11 cellular contexts compared by ENCODE assay signal in the genomic region with DNA sequence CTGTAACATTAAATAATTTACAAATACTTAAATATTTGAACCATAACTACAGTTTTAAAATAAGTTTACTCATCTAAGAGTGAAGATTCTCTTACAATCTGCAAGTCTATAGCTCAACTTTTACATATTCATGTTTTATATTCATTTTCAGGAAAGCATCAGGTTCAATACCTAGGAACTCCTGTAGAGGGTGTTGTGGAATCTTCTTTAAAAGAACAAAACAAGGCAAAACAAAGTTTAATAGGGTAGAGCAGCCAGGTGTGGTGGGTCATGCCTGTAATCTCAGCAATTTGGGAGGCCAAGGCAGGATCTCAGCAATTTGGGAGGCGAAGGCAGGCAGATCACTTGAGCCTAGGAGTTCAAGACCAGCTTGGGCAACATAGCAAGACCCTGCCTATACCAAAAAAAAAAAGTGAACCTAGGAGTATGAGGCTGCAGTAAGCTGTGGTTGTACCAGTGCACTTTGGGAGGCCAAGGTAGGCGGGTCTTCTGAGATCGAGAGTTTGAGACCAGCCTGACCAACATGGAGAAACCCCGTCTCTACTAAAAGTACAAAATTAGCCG. TPM values are rescaled to one million over a fixed set of nuclear protein-coding genes. Genes with fewer than 3 reads are reported as not detected.
DNase-seq lines count a peak whose midpoint lies in the region; TF ChIP-seq lines count a peak whose summit lies in the region.
"Had no signal": no experiment of that assay in that cellular context is flagged by ENCODE, and none has a peak within 500 bp of the region (broad histone marks: within the 10 kb centered on the region; RNA-seq: fewer than 3 reads in every experiment).

No MANE protein-coding gene starts in this region.

- POLR2A ChIA-PET in activated CD4-positive, alpha-beta memory T cell treated with anti-CD3 and anti-CD28 coated beads for 36 hours (lab: Charles Lee): no interaction called here

- dilution Hi-C loops in mammary epithelial cell (cut with HindIII; ENCODE audit: low sequenced_read_pairs): no loop called here

- no peak overlapping the region for H2AFZ ChIP-seq in mammary epithelial cell (ENCODE audit: low read depth, low read length)

- no peak overlapping the region for H3K9ac ChIP-seq in mammary epithelial cell (ENCODE audit: insufficient read depth, low read length)

- H3K9me3 ChIP-seq in mammary epithelial cell (replicated peaks; ENCODE audit: insufficient read depth, low read length): no peaks in the 10 kb centered on the region
- H3K9me3 ChIP-seq: pancreas had no signal

- DNase-seq in NCI-H748 (lab: John Stamatoyannopoulos, UW; ENCODE audit: unreplicated experiment) (peak; percentile 3), NCI-H748 treated with DMSO at 0.1 percent for 48 hours (lab: John Stamatoyannopoulos, UW) (no peak), M059J (ENCODE audit: low read depth) (peak; percentile 21), mammary epithelial cell (no peak), progenitor cell of endocrine pancreas (ENCODE audit: low spot score, unreplicated experiment) (no peak), NCI-H2081 (lab: John Stamatoyannopoulos, UW) (no peak), posterior cingulate gyrus (no peak)
- no peak for DNase-seq in activated CD4-positive, alpha-beta memory T cell treated with anti-CD3 and anti-CD28 coated beads for 36 hours
- DNase-seq: H7, pancreas, SIG-M5 had no signal

- intact Hi-C loops in mammary epithelial cell (cut with micrococcal nuclease): loop anchor here (1.0 kb wide), 1 partner anchor 190 kb away; no protein-coding TSS in a partner anchor
- intact Hi-C loops in posterior cingulate gyrus (cut with DNase I): no loop called here
- intact Hi-C loops in activated CD4-positive, alpha-beta memory T cell treated with anti-CD3 and anti-CD28 coated beads for 36 hours (cut with micrococcal nuclease): loop anchor here (1.0 kb wide), 1 partner anchor 21 kb away; no protein-coding TSS in a partner anchor

- no peaks in the 10 kb centered on the region for H3K4me1 ChIP-seq in mammary epithelial cell (ENCODE audit: insufficient read depth, low read length)
- H3K4me1 ChIP-seq: pancreas had no signal

- no peaks in the 10 kb centered on the region for H4K20me1 ChIP-seq in mammary epithelial cell (ENCODE audit: insufficient read depth, low read length)

- peak; percentile 53 to 54 for TF ChIP-seq CTCF in mammary epithelial cell (conservative IDR thresholded peaks at IDR 0.05 in 1 of 2, IDR thresholded peaks at IDR 0.05 in 1 of 2; ENCODE audit: extremely low read depth in 1 of 2, insufficient read depth in 1 of 2, low read depth in 1 of 2, low read length in 2 of 2)
- TF ChIP-seq CTCF in progenitor cell of endocrine pancreas (IDR thresholded peaks at IDR 0.05; ENCODE audit: unreplicated experiment): peak; percentile 35

- H3K27me3 Mint-ChIP-seq in progenitor cell of endocrine pancreas: no peaks in the 10 kb centered on the region
- no peaks in the 10 kb centered on the region for H3K27me3 Mint-ChIP-seq in activated CD4-positive, alpha-beta memory T cell treated with anti-CD3 and anti-CD28 coated beads for 36 hours

- H3K79me2 ChIP-seq in mammary epithelial cell (ENCODE audit: insufficient read depth, low read length): no peaks in the 10 kb centered on the region

- CTCF ChIA-PET in mammary epithelial cell (lab: Charles Lee; ENCODE audit: low non-redundant PET): interaction anchor here (0.6 kb wide), 1 partner anchor 51 kb away, joined by 3 read pairs; no protein-coding TSS in a partner anchor
- CTCF ChIA-PET in activated CD4-positive, alpha-beta memory T cell treated with anti-CD3 and anti-CD28 coated beads for 36 hours (lab: Charles Lee): interaction anchor here (1.0 to 1.9 kb wide), 4 partner anchors 10 to 199 kb away, joined by 3 to 12 read pairs (median 6); no protein-coding TSS in a partner anchor

- H3K9me3 Mint-ChIP-seq in progenitor cell of endocrine pancreas (ENCODE audit: low read depth): no peaks in the 10 kb centered on the region
- H3K9me3 Mint-ChIP-seq in activated CD4-positive, alpha-beta memory T cell treated with anti-CD3 and anti-CD28 coated beads for 36 hours: no peaks in the 10 kb centered on the region

- H3K4me3 Mint-ChIP-seq in progenitor cell of endocrine pancreas (ENCODE audit: low read depth): no peak overlapping the region
- H3K4me3 Mint-ChIP-seq in activated CD4-positive, alpha-beta memory T cell treated with anti-CD3 and anti-CD28 coated beads for 36 hours: no peak overlapping the region

- peaks cover 8% of the 10 kb centered on the region for H3K4me1 Mint-ChIP-seq in progenitor cell of endocrine pancreas (ENCODE audit: low read depth)
- H3K4me1 Mint-ChIP-seq in activated CD4-positive, alpha-beta memory T cell treated with anti-CD3 and anti-CD28 coated beads for 36 hours (ENCODE audit: low read depth): peaks cover 14% of the 10 kb centered on the region

- in situ Hi-C loops in mammary epithelial cell (cut with MboI; ENCODE audit: low sequenced_read_pairs in 2 of 2): no loop called here

- H3K36me3 ChIP-seq in mammary epithelial cell (ENCODE audit: insufficient read depth, low read length): no peaks in the 10 kb centered on the region
- H3K36me3 ChIP-seq: pancreas had no signal

- 85% methylated on average over 4 of the region's 5 CpGs for WGBS in mammary epithelial cell (ENCODE audit: low coverage, missing lambda C conversion rate)

- peaks cover 2% of the 10 kb centered on the region for H3K27me3 ChIP-seq in mammary epithelial cell (ENCODE audit: insufficient read depth, low read length)
- H3K27me3 ChIP-seq: pancreas had no signal

- H3K36me3 Mint-ChIP-seq in progenitor cell of endocrine pancreas (ENCODE audit: insufficient read depth): no peaks in the 10 kb centered on the region
- H3K36me3 Mint-ChIP-seq in activated CD4-positive, alpha-beta memory T cell treated with anti-CD3 and anti-CD28 coated beads for 36 hours: no peaks in the 10 kb centered on the region

- no peak overlapping the region for H3K4me2 ChIP-seq in mammary epithelial cell (ENCODE audit: insufficient read depth, low read depth, low read length)

- H3K27ac Mint-ChIP-seq in progenitor cell of endocrine pancreas: no peak overlapping the region
- H3K27ac Mint-ChIP-seq in activated CD4-positive, alpha-beta memory T cell treated with anti-CD3 and anti-CD28 coated beads for 36 hours: no peak overlapping the region

- no peak overlapping the region for H3K27ac ChIP-seq in mammary epithelial cell (ENCODE audit: insufficient read depth, low read depth, low read length)
- H3K27ac ChIP-seq: pancreas had no signal

- no peak overlapping the region for H3K4me3 ChIP-seq in mammary epithelial cell (replicated peaks in 1 of 3; ENCODE audit: insufficient read depth in 1 of 3, low read depth in 2 of 3, low read length in 3 of 3)
- H3K4me3 ChIP-seq: pancreas had no signal

- BruUV-seq in mammary epithelial cell (replicated peaks; lab: Mats Ljungman, UMichigan): no TSS peak

RNA-seq across cellular contexts. Expression of a gene that starts 45.1 kb away (rescaled TPM):
- 0.10 TPM in 1 of 2 replicates, not detected in the other for total RNA-seq in M059J (2014; rRNA removed; shearing (Covaris generic))
- total RNA-seq in mammary epithelial cell (under 1 TPM in 1 of 2 donors, not detected in 1; 0.17 TPM), progenitor cell of endocrine pancreas (0.36 and 0.98 TPM in 2 replicates)
- not detected for polyA plus RNA-seq in mammary epithelial cell
- not detected for polyA minus RNA-seq in mammary epithelial cell
- under 1 TPM in 1 of 2 experiments, not detected in 1; 0.38 TPM for total RNA-seq in activated CD4-positive, alpha-beta memory T cell treated with anti-CD3 and anti-CD28 coated beads for 36 hours

Comparison
In these comparisons a context has a peak if more than half of its experiments do, and no peak if none do; other contexts are left out.
1. DNase-seq: peak in NCI-H748 (single experiment) and M059J (single experiment); none in NCI-H748 treated with DMSO at 0.1 percent for 48 hours (single experiment), mammary epithelial cell (single experiment), progenitor cell of endocrine pancreas (single experiment), NCI-H2081 (0 of 2), posterior cingulate gyrus (0 of 10) and activated CD4-positive, alpha-beta memory T cell treated with anti-CD3 and anti-CD28 coated beads for 36 hours (single experiment).